ENCODE assay signal across 9 cellular contexts in the genomic region with DNA sequence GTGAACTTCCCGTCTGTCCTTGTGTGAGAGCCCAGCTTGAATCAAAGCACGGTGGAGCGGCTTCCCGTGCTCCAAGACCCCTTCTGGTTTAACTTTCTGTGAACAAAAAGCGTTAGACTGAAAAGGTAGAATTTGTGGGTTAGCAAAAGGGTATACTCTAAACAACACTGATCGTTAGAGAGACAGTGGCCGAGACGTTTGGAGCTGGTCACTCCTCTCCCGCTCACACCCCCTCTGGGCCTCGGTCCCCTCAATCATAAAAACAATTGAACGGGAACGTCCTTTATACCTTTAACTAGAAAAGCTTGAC. TPM values are rescaled to one million over a fixed set of nuclear protein-coding genes. Genes with fewer than 3 reads are reported as not detected.
DNase-seq lines count a peak whose midpoint lies in the region; ATAC-seq and TF ChIP-seq lines count a peak whose summit lies in the region.
"Had no signal": no experiment of that assay in that cellular context is flagged by ENCODE, and none has a peak within 500 bp of the region (broad histone marks: within the 10 kb centered on the region; RNA-seq: fewer than 3 reads in every experiment).

No MANE protein-coding gene starts in this region.

- no peaks in the 10 kb centered on the region for H3K9me3 Mint-ChIP-seq in GM23338

- H3K36me3 Mint-ChIP-seq in GM23338 (ENCODE audit: low read depth): peaks cover 49% of the 10 kb centered on the region

- DNase-seq in GM23338 (ENCODE audit: low spot score): no peak
- no peak for DNase-seq in WERI-Rb-1
- no peak for DNase-seq in heart left ventricle
- DNase-seq in dedifferentiated amniotic fluid mesenchymal stem cell (ENCODE audit: extremely low spot score): no peak
- DNase-seq in DMS53 (lab: John Stamatoyannopoulos, UW): no peak

- intact Hi-C loops in heart left ventricle (cut with DNase I): loop anchor here in 1 of 10 donors (1.0 kb wide), 1 partner anchor 37 kb away; the partner anchor contains the start of gene ORAI2

- peak overlapping the region; percentile 98 for H3K4me3 ChIP-seq in GM23338
- peak overlapping the region; percentile 61 for H3K4me3 ChIP-seq in WERI-Rb-1 (ENCODE audit: low read depth, low read length)
- H3K4me3 ChIP-seq in heart left ventricle: peak overlapping the region; percentile 66 to 97 (median 84)
- peak overlapping the region; percentile 58 to 95 (median 75) for H3K4me3 ChIP-seq in skin epidermis

- H2AFZ ChIP-seq in GM23338: 0 out of 2 replicates have a peak overlapping the region, but pooled peaks have one; percentile 64

- TF ChIP-seq POLR2A in heart left ventricle (IDR thresholded peaks at IDR 0.05) (no peak), GM18505 (IDR thresholded peaks at IDR 0.05; ENCODE audit: borderline replicate concordance, extremely low read depth, insufficient read depth, insufficient read length) (no peak)

- peak overlapping the region; percentile 99 for H3K27ac ChIP-seq in GM23338 (ENCODE audit: low read depth)
- peak overlapping the region; percentile 90 for H3K27ac ChIP-seq in WERI-Rb-1
- H3K27ac ChIP-seq in heart left ventricle: peak overlapping the region; percentile 1 to 90 (median 84)
- peak overlapping the region in 20 of 21 experiments; percentile 71 to 97 (median 92) for H3K27ac ChIP-seq in skin epidermis

- H3K27me3 Mint-ChIP-seq in GM23338 (ENCODE audit: insufficient read depth, low read depth, poor library complexity): peaks cover 21% of the 10 kb centered on the region

- no peaks in the 10 kb centered on the region for H3K9me3 ChIP-seq in WERI-Rb-1 (ENCODE audit: severe bottlenecking)
- H3K9me3 ChIP-seq in heart left ventricle: no peaks in the 10 kb centered on the region

- H3K36me3 ChIP-seq in GM23338 (ENCODE audit: insufficient read depth) (peaks cover 14% of the 10 kb centered on the region; the same call in 1 of the 2 replicates), WERI-Rb-1 (peaks cover 53% of the 10 kb centered on the region), heart left ventricle (peaks cover 0 to 50% (median 40%) of the 10 kb centered on the region in 9 donors)

- H3K79me2 ChIP-seq in GM23338 (replicated peaks; ENCODE audit: insufficient read depth): peaks cover 23% of the 10 kb centered on the region

- peak overlapping the region; percentile 97 for H3K27ac Mint-ChIP-seq in GM23338

- peaks cover 23% of the 10 kb centered on the region for H3F3A ChIP-seq in GM23338 (replicated peaks; ENCODE audit: low read depth)

- ATAC-seq in GM23338 (no peak), heart left ventricle (peak; percentile 1 to 9 (median 2)), GM19395 (IDR thresholded peaks at IDR 0.05; ENCODE audit: unreplicated experiment) (no peak), GM18505 (IDR thresholded peaks at IDR 0.05; ENCODE audit: unreplicated experiment) (no peak)

- H3K4me1 ChIP-seq in GM23338 (ENCODE audit: insufficient read depth) (no peaks in the 10 kb centered on the region; the same call in none of the 2 replicates), heart left ventricle (peaks cover 0 to 22% (median 10%) of the 10 kb centered on the region in 12 donors)

- H3K4me2 ChIP-seq in GM23338: peak overlapping the region; percentile 98

- no peaks in the 10 kb centered on the region for H3K27me3 ChIP-seq in GM23338 (ENCODE audit: insufficient read depth)
- no peaks in the 10 kb centered on the region for H3K27me3 ChIP-seq in WERI-Rb-1 (ENCODE audit: insufficient read depth, low read depth, severe bottlenecking)
- no peaks in the 10 kb centered on the region for H3K27me3 ChIP-seq in heart left ventricle

- 0% methylated on average over 12 of the region's 12 CpGs for WGBS in heart left ventricle, 4 donors

- H4K20me1 ChIP-seq in GM23338 (replicated peaks; ENCODE audit: insufficient read depth): no peaks in the 10 kb centered on the region; the same call in none of the 2 replicates

- no peaks in the 10 kb centered on the region for H3K9me2 ChIP-seq in GM23338 (ENCODE audit: insufficient read depth)

- peak overlapping the region; percentile 88 for H3K4me3 Mint-ChIP-seq in GM23338

- peaks cover 12% of the 10 kb centered on the region for H3K4me1 Mint-ChIP-seq in GM23338

- TF ChIP-seq CTCF in GM23338 (conservative IDR thresholded peaks at IDR 0.05; ENCODE audit: low read depth in 2 of 2): no peak
- TF ChIP-seq CTCF in WERI-Rb-1 (IDR thresholded peaks at IDR 0.05; ENCODE audit: low read depth, low read length): no peak
- TF ChIP-seq CTCF in heart left ventricle (IDR thresholded peaks at IDR 0.05): no peak

TF ChIP-seq in GM23338, 12 proteins besides CTCF, POLR2A, EP300 and RAD21 (continues in another document):
- TF ChIP-seq ZNF462 (CRISPR knock-in tag; IDR thresholded peaks at IDR 0.05) (no peak), STAT1 (IDR thresholded peaks at IDR 0.05; ENCODE audit: unreplicated experiment) (no peak), EZH2phosphoT487 (IDR thresholded peaks at IDR 0.05; ENCODE audit: unreplicated experiment) (no peak)
- TF ChIP-seq, protein P1, sequence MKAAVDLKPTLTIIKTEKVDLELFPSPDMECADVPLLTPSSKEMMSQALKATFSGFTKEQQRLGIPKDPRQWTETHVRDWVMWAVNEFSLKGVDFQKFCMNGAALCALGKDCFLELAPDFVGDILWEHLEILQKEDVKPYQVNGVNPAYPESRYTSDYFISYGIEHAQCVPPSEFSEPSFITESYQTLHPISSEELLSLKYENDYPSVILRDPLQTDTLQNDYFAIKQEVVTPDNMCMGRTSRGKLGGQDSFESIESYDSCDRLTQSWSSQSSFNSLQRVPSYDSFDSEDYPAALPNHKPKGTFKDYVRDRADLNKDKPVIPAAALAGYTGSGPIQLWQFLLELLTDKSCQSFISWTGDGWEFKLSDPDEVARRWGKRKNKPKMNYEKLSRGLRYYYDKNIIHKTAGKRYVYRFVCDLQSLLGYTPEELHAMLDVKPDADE (IDR thresholded peaks at IDR 0.05): no peak

RNA-seq across cellular contexts. Expression of gene PRKRIP1, which starts 0.5 kb away (rescaled TPM):
- 25.4 and 29.1 TPM in 2 replicates for total RNA-seq in GM23338 (2014; rRNA removed; shearing (Covaris generic))
- polyA plus RNA-seq in GM23338 (2016; fragmentation: Nextera tagmentation; extraction: Ambion mirVana) (24.8 and 25.5 TPM in 2 replicates), heart left ventricle (10 to 100 TPM; 15.1 TPM)
- 10 to 100 TPM in 5 of 9 donors, 1 to 10 TPM in 4; 7.4 to 15.2 (median 11.4) TPM for total RNA-seq in heart left ventricle

RNA-seq across cellular contexts. Expression of gene ORAI2, which starts 36.7 kb away (rescaled TPM):
- 21.7 and 33.8 TPM in 2 replicates for total RNA-seq in GM23338 (2014; rRNA removed; shearing (Covaris generic))
- polyA plus RNA-seq in GM23338 (2016; fragmentation: Nextera tagmentation; extraction: Ambion mirVana) (6.6 and 8.6 TPM in 2 replicates), heart left ventricle (10 to 100 TPM in 1 of 2 donors, 1 to 10 TPM in 1; 1.1 to 10.6 TPM)
- total RNA-seq in heart left ventricle: 10 to 100 TPM in 2 of 9 donors, 1 to 10 TPM in 7; 1.9 to 22.0 (median 4.8) TPM

RNA-seq across cellular contexts. Expression of gene SPDYE6, which starts 40.4 kb away (rescaled TPM):
- not detected in 2 replicates for total RNA-seq in GM23338 (2014; rRNA removed; shearing (Covaris generic))
- polyA plus RNA-seq in GM23338 (2016; fragmentation: Nextera tagmentation; extraction: Ambion mirVana) (0.97 TPM in 1 of 2 replicates, not detected in the other), heart left ventricle (under 1 TPM in 1 of 2 donors, not detected in 1; 0.15 TPM)
- not detected for total RNA-seq in heart left ventricle
- total RNA-seq: T-helper 2 cell treated with Interferon-gamma antibody and Interleukin-4, amounts not matched to agents 100 ng/mL and 5 ng/mL, for 36 hours had no signal

Comparison
In these comparisons a context has a peak if more than half of its experiments do, and no peak if none do; other contexts are left out.
1. ATAC-seq: peak in heart left ventricle (4 of 4); none in GM23338 (single experiment), GM19395 (single experiment) and GM18505 (single experiment).
2. Peak in every context shown above with its lines, with median percentiles within 50 percentile points of each other: H3K27ac ChIP-seq and H3K4me3 ChIP-seq.